In genomic region chr4:113293043-113293560, GRCh38 we compare ENCODE assay signal across 9 cellular contexts.
DNase-seq lines count a peak whose midpoint lies in the region; ATAC-seq, FAIRE-seq and TF ChIP-seq lines count a peak whose summit lies in the region.
"Had no signal": no experiment of that assay in that cellular context is flagged by ENCODE, and none has a peak within 500 bp of the region (broad histone marks: within the 10 kb centered on the region; RNA-seq: fewer than 3 reads in every experiment).

No MANE protein-coding gene starts in this region.

- ATAC-seq in GM18867 (IDR thresholded peaks at IDR 0.05; ENCODE audit: unreplicated experiment) = no peak
- ATAC-seq in HG02840 (IDR thresholded peaks at IDR 0.05; ENCODE audit: low FRiP score, unreplicated experiment) = no peak

- POLR2A ChIA-PET in AG04449 (lab: Yijun Ruan, JAX) = no interaction called here

- H3K27ac Mint-ChIP-seq in astrocyte (ENCODE audit: unreplicated experiment) = no peak overlapping the region

- H3K4me3 ChIP-seq in AG04449 (ENCODE audit: low read depth, low read length) = peak overlapping the region; percentile 42
- peak overlapping the region; percentile 29 for H3K4me3 ChIP-seq in astrocyte (ENCODE audit: insufficient read depth, low read depth, low read length)
- peak overlapping the region; percentile 12 to 24 for H3K4me3 ChIP-seq in right atrium auricular region
- H3K4me3 ChIP-seq in prostate gland = no peak overlapping the region

- peaks cover 2% of the 10 kb centered on the region for H3K9me3 Mint-ChIP-seq in astrocyte (ENCODE audit: unreplicated experiment)

- peak overlapping the region; percentile 78 for H3K4me2 ChIP-seq in astrocyte (ENCODE audit: low read length)

- no peaks in the 10 kb centered on the region for H3K79me2 ChIP-seq in astrocyte (ENCODE audit: insufficient read depth, low read length)

- no peak for DNase-seq in AG04449 (ENCODE audit: low read depth, low spot score)
- DNase-seq in astrocyte (ENCODE audit: low read depth) = peak; percentile 62
- no peak for DNase-seq in right atrium auricular region (ENCODE audit: low spot score)
- no peak for DNase-seq in prostate gland (ENCODE audit: low spot score)
- DNase-seq in RCC 7860 (ENCODE audit: low spot score) = no peak
- DNase-seq in NCI-H226 = no peak
- DNase-seq: BE2C had no signal

- CTCF ChIA-PET in AG04449 (lab: Yijun Ruan, JAX) = interaction anchor here (0.6 to 2.5 kb wide), 11 partner anchors 10 to 1092 kb away, joined by 3 to 13 read pairs (median 4); no protein-coding TSS in a partner anchor

- intact Hi-C loops in prostate gland (cut with DNase I) = loop anchor here (5.0 to 10.0 kb wide), 3 partner anchors 172 to 469 kb away; partner anchors contain the start of gene CAMK2D

- H3K27me3 Mint-ChIP-seq in astrocyte (ENCODE audit: low read depth, unreplicated experiment) = no peaks in the 10 kb centered on the region

- H3K9ac ChIP-seq in astrocyte (ENCODE audit: low read length) = peak overlapping the region; percentile 63

- H3K27me3 ChIP-seq in astrocyte (ENCODE audit: insufficient read depth, low read length) (no peaks in the 10 kb centered on the region), right atrium auricular region (no peaks in the 10 kb centered on the region), prostate gland (replicated peaks; ENCODE audit: insufficient read depth) (no peaks in the 10 kb centered on the region)
- H3K27me3 ChIP-seq: BE2C had no signal

- 35% methylated on average over 9 of the region's 9 CpGs for WGBS in prostate gland

- H2AFZ ChIP-seq in astrocyte (ENCODE audit: low read depth, low read length) = peak overlapping the region; percentile 82

- no peak overlapping the region for H3K4me3 Mint-ChIP-seq in astrocyte (ENCODE audit: unreplicated experiment)

- H3K4me1 ChIP-seq in astrocyte (ENCODE audit: insufficient read depth, low read length) (peaks cover 13% of the 10 kb centered on the region), right atrium auricular region (peaks cover 0 to 39% of the 10 kb centered on the region in 2 donors), prostate gland (replicated peaks) (no peaks in the 10 kb centered on the region)
- H3K4me1 ChIP-seq: BE2C had no signal

- TF ChIP-seq POLR2A in prostate gland (IDR thresholded peaks at IDR 0.05) = no peak

- H3K9me3 ChIP-seq in astrocyte (ENCODE audit: insufficient read depth, low read depth, low read length) = no peaks in the 10 kb centered on the region
- H3K9me3 ChIP-seq in right atrium auricular region = no peaks in the 10 kb centered on the region
- H3K9me3 ChIP-seq in prostate gland = no peaks in the 10 kb centered on the region
- H3K9me3 ChIP-seq: BE2C had no signal

- H4K20me1 ChIP-seq in astrocyte (ENCODE audit: insufficient read depth, low read length) = no peaks in the 10 kb centered on the region

- TF ChIP-seq CTCF in AG04449 (IDR thresholded peaks at IDR 0.05; ENCODE audit: insufficient read depth, low read length, missing control alignments) = no peak
- TF ChIP-seq CTCF in astrocyte (IDR thresholded peaks at IDR 0.05; ENCODE audit: insufficient read depth, low read depth, low read length) = no peak
- TF ChIP-seq CTCF in right atrium auricular region (IDR thresholded peaks at IDR 0.05) = no peak
- no peak for TF ChIP-seq CTCF in prostate gland (IDR thresholded peaks at IDR 0.05)

- H3K27ac ChIP-seq in astrocyte (ENCODE audit: low read depth, low read length) (no peak overlapping the region), right atrium auricular region (peak overlapping the region; percentile 78 to 80), prostate gland (peak overlapping the region; percentile 28 to 43)

- H3K36me3 ChIP-seq in astrocyte (ENCODE audit: insufficient read depth, low read length) = no peaks in the 10 kb centered on the region
- peaks cover 7% of the 10 kb centered on the region for H3K36me3 ChIP-seq in right atrium auricular region
- no peaks in the 10 kb centered on the region for H3K36me3 ChIP-seq in prostate gland

- H3K36me3 Mint-ChIP-seq in astrocyte (ENCODE audit: low read depth, unreplicated experiment) = peaks cover 8% of the 10 kb centered on the region

- FAIRE-seq in astrocyte (lab: Jason Lieb, UNC) (no peak), RCC 7860 (lab: Jason Lieb, UNC) (no peak)

- peaks cover 12% of the 10 kb centered on the region for H3K4me1 Mint-ChIP-seq in astrocyte (ENCODE audit: low read depth, unreplicated experiment)

Comparison
In these comparisons a context has a peak if more than half of its experiments do, and no peak if none do; other contexts are left out.
1. H3K4me3 ChIP-seq: peak in AG04449 (single experiment), astrocyte (single experiment) and right atrium auricular region (2 of 2); none in prostate gland (0 of 2).